Comparison of ENCODE assay signal across 1 cellular context in the genomic region with DNA sequence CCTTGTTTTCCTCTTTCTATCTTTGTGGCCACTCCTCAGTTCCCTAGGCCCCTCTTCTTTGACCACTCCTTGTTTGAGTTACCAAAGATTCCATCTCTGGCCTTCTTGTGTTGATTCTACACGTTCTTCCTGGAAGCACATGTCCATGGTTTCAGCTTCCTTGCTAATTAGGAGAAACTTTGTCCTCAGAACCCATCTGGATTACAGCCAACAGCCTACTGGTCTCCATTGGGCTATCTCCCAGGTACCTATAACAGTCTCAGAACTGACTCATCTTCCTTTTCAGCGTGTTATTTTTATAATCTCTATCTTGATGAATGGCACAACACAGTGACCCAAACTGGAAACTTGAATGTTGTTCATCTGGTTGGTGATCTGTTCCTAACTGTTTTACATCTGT.
TF ChIP-seq lines count a peak whose summit lies in the region.

No MANE protein-coding gene starts in this region.

TF ChIP-seq in HCT116, 20 proteins besides CTCF, POLR2A, EP300 and RAD21:
- TF ChIP-seq, protein P1, sequence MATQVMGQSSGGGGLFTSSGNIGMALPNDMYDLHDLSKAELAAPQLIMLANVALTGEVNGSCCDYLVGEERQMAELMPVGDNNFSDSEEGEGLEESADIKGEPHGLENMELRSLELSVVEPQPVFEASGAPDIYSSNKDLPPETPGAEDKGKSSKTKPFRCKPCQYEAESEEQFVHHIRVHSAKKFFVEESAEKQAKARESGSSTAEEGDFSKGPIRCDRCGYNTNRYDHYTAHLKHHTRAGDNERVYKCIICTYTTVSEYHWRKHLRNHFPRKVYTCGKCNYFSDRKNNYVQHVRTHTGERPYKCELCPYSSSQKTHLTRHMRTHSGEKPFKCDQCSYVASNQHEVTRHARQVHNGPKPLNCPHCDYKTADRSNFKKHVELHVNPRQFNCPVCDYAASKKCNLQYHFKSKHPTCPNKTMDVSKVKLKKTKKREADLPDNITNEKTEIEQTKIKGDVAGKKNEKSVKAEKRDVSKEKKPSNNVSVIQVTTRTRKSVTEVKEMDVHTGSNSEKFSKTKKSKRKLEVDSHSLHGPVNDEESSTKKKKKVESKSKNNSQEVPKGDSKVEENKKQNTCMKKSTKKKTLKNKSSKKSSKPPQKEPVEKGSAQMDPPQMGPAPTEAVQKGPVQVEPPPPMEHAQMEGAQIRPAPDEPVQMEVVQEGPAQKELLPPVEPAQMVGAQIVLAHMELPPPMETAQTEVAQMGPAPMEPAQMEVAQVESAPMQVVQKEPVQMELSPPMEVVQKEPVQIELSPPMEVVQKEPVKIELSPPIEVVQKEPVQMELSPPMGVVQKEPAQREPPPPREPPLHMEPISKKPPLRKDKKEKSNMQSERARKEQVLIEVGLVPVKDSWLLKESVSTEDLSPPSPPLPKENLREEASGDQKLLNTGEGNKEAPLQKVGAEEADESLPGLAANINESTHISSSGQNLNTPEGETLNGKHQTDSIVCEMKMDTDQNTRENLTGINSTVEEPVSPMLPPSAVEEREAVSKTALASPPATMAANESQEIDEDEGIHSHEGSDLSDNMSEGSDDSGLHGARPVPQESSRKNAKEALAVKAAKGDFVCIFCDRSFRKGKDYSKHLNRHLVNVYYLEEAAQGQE (IDR thresholded peaks at IDR 0.05; ENCODE audit: low read depth): no peak
- TF ChIP-seq JUND (IDR thresholded peaks at IDR 0.05): no peak
- no peak for TF ChIP-seq POLR2AphosphoS5 (IDR thresholded peaks at IDR 0.05; ENCODE audit: low read depth, low read length)
- TF ChIP-seq SIN3A (IDR thresholded peaks at IDR 0.05; ENCODE audit: low read depth): no peak
- TF ChIP-seq SRF (IDR thresholded peaks at IDR 0.05; ENCODE audit: low read depth): no peak
- TF ChIP-seq, protein P2, sequence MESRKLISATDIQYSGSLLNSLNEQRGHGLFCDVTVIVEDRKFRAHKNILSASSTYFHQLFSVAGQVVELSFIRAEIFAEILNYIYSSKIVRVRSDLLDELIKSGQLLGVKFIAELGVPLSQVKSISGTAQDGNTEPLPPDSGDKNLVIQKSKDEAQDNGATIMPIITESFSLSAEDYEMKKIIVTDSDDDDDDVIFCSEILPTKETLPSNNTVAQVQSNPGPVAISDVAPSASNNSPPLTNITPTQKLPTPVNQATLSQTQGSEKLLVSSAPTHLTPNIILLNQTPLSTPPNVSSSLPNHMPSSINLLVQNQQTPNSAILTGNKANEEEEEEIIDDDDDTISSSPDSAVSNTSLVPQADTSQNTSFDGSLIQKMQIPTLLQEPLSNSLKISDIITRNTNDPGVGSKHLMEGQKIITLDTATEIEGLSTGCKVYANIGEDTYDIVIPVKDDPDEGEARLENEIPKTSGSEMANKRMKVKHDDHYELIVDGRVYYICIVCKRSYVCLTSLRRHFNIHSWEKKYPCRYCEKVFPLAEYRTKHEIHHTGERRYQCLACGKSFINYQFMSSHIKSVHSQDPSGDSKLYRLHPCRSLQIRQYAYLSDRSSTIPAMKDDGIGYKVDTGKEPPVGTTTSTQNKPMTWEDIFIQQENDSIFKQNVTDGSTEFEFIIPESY (IDR thresholded peaks at IDR 0.05; ENCODE audit: extremely low read depth, insufficient replicate concordance, low read length): no peak
- no peak for TF ChIP-seq YY1 (IDR thresholded peaks at IDR 0.05; ENCODE audit: extremely low read depth, insufficient replicate concordance, low read depth, low read length)
- TF ChIP-seq EZH2 (IDR thresholded peaks at IDR 0.05): no peak
- no peak for TF ChIP-seq EGR1 (IDR thresholded peaks at IDR 0.05; ENCODE audit: low read depth)
- no peak for TF ChIP-seq CEBPB (IDR thresholded peaks at IDR 0.05; ENCODE audit: low read depth)
- TF ChIP-seq FOSL1 (IDR thresholded peaks at IDR 0.05; ENCODE audit: low read depth): no peak
- TF ChIP-seq ZFX (IDR thresholded peaks at IDR 0.05): no peak
- TF ChIP-seq EZH2phosphoT487 (IDR thresholded peaks at IDR 0.05; ENCODE audit: borderline replicate concordance): no peak
TF ChIP-seq in HCT116: peak in this region for 0.
